8 cellular contexts compared by ENCODE assay signal in genomic region chr1:45803299-45803780, GRCh38. TPM values are rescaled to one million over a fixed set of nuclear protein-coding genes. Genes with fewer than 3 reads are reported as not detected.
DNase-seq lines count a peak whose midpoint lies in the region; ATAC-seq, FAIRE-seq and TF ChIP-seq lines count a peak whose summit lies in the region.

TSS of gene MAST2 (plus strand) at chr1:45803612. CDS start at chr1:45803896, 284 bp downstream.

- H3K9me3 ChIP-seq in SU-DHL-6 (ENCODE audit: insufficient read depth, low read length) (no peaks in the 10 kb centered on the region), pancreas (no peaks in the 10 kb centered on the region), thymus (ENCODE audit: control insufficient read depth) (no peaks in the 10 kb centered on the region)

- POLR2A ChIA-PET in GM10248 (lab: Yijun Ruan, JAX): interaction anchor here (0.6 kb wide), 1 partner anchor 116 kb away, joined by 3 read pairs; no protein-coding TSS in a partner anchor

- H3K4me3 ChIP-seq in SU-DHL-6 (ENCODE audit: insufficient read depth, low read length, poor library complexity, severe bottlenecking) (peak within 1 kb of the TSS; percentile 93), pancreas (peak within 1 kb of the TSS in 3 of 4 donors; percentile 30 to 51 (median 48)), thymus (ENCODE audit: low read length) (peak within 1 kb of the TSS; percentile 52)

- peak within 1 kb of the TSS; percentile 91 for H2AFZ ChIP-seq in SU-DHL-6 (ENCODE audit: low read depth, low read length, severe bottlenecking)

- FAIRE-seq in pancreas (lab: Jason Lieb, UNC): no peak

- H3K27me3 ChIP-seq in SU-DHL-6 (ENCODE audit: low read length): no peaks in the 10 kb centered on the region
- no peaks in the 10 kb centered on the region for H3K27me3 ChIP-seq in pancreas
- no peaks in the 10 kb centered on the region for H3K27me3 ChIP-seq in thymus (ENCODE audit: control insufficient read depth, insufficient read depth)

- intact Hi-C loops in Right ventricle myocardium superior (cut with DNase I): no loop called here
- intact Hi-C loops in pancreas (cut with DNase I): no loop called here

- WGBS in pancreas, 2 donors: 0 to 1% methylated on average over 47 to 56 of the region's 58 CpGs
- under 1% methylated on average over 57 of the region's 58 CpGs for WGBS in thymus

- H3K36me3 ChIP-seq in SU-DHL-6 (ENCODE audit: low read length) (peaks cover 13% of the 10 kb centered on the region; the same call in 1 of the 2 replicates), pancreas (no peaks in the 10 kb centered on the region), thymus (ENCODE audit: control insufficient read depth, insufficient read depth) (no peaks in the 10 kb centered on the region)

- H3K4me1 Mint-ChIP-seq in activated naive CD8-positive, alpha-beta T cell treated with anti-CD3 and anti-CD28 coated beads for 36 hours: peaks cover 22% of the 10 kb centered on the region

- no peaks in the 10 kb centered on the region for H3K27me3 Mint-ChIP-seq in activated naive CD8-positive, alpha-beta T cell treated with anti-CD3 and anti-CD28 coated beads for 36 hours

- peak within 1 kb of the TSS; percentile 70 for H3K27ac ChIP-seq in SU-DHL-6 (ENCODE audit: low read depth, low read length)
- H3K27ac ChIP-seq in pancreas: peak within 1 kb of the TSS in 2 of 4 donors; percentile 63 to 77
- H3K27ac ChIP-seq in thymus (ENCODE audit: low read depth): peak within 1 kb of the TSS; percentile 54

- H4K20me1 ChIP-seq in SU-DHL-6 (ENCODE audit: low read depth, low read length): peaks cover 3% of the 10 kb centered on the region; the same call in 1 of the 2 replicates

- H3K9me2 ChIP-seq in SU-DHL-6 (replicated peaks; ENCODE audit: insufficient read depth, low read length): no peaks in the 10 kb centered on the region

- no peaks in the 10 kb centered on the region for H3K9me3 Mint-ChIP-seq in activated naive CD8-positive, alpha-beta T cell treated with anti-CD3 and anti-CD28 coated beads for 36 hours

- H3K36me3 Mint-ChIP-seq in activated naive CD8-positive, alpha-beta T cell treated with anti-CD3 and anti-CD28 coated beads for 36 hours: peaks cover 3% of the 10 kb centered on the region

- peak within 1 kb of the TSS; percentile 78 for H3K9ac ChIP-seq in SU-DHL-6 (ENCODE audit: low read length)

- ATAC-seq in HG02610 (IDR thresholded peaks at IDR 0.05; ENCODE audit: unreplicated experiment): peak; percentile 90
- peak; percentile 100 for ATAC-seq in Right ventricle myocardium superior (ENCODE audit: poor library complexity)
- peak; percentile 97 to 99 (median 98) for ATAC-seq in pancreas

- H3F3A ChIP-seq in SU-DHL-6 (ENCODE audit: insufficient read depth): no peaks in the 10 kb centered on the region

- H3K4me3 Mint-ChIP-seq in activated naive CD8-positive, alpha-beta T cell treated with anti-CD3 and anti-CD28 coated beads for 36 hours: peak within 1 kb of the TSS; percentile 95

- peaks cover 45% of the 10 kb centered on the region for H3K79me2 ChIP-seq in SU-DHL-6 (ENCODE audit: insufficient read depth, low read length)

- peak within 1 kb of the TSS; percentile 82 for H3K27ac Mint-ChIP-seq in activated naive CD8-positive, alpha-beta T cell treated with anti-CD3 and anti-CD28 coated beads for 36 hours

- peak within 1 kb of the TSS; percentile 93 for H3K4me2 ChIP-seq in SU-DHL-6 (ENCODE audit: low read depth, low read length, poor library complexity, severe bottlenecking)

- H3K4me1 ChIP-seq in pancreas: peaks cover 5 to 19% (median 10%) of the 10 kb centered on the region in 3 donors
- H3K4me1 ChIP-seq in thymus (ENCODE audit: control insufficient read depth, insufficient read depth, low read length): peaks cover 6% of the 10 kb centered on the region

- CTCF ChIA-PET in GM10248 (lab: Yijun Ruan, JAX): no interaction called here

- TF ChIP-seq CTCF in GM10248 (IDR thresholded peaks at IDR 0.05; ENCODE audit: control extremely low read depth, extremely low read depth, low read depth, missing control alignments) (no peak), SU-DHL-6 (IDR thresholded peaks at IDR 0.05; ENCODE audit: insufficient read depth, low read length, poor library complexity, severe bottlenecking) (no peak), pancreas (IDR thresholded peaks at IDR 0.05) (no peak)

- DNase-seq in GM10248 (ENCODE audit: extremely low spot score) (peak; percentile 97), NCI-H1092 treated with DMSO at 0.1 percent for 48 hours (lab: John Stamatoyannopoulos, UW) (peak; percentile 98), Right ventricle myocardium superior (peak; percentile 94), pancreas (peak; percentile 83 to 96 (median 90))
- peak; percentile 95 for DNase-seq in activated naive CD8-positive, alpha-beta T cell treated with anti-CD3 and anti-CD28 coated beads for 36 hours

RNA-seq across cellular contexts. Expression of gene MAST2, which starts in this region (rescaled TPM):
- 10 to 100 TPM; 19.0 to 22.5 TPM for total RNA-seq in activated naive CD8-positive, alpha-beta T cell treated with anti-CD3 and anti-CD28 coated beads for 36 hours
- 97.0 TPM for total RNA-seq in Right ventricle myocardium superior
- 10 to 100 TPM in 1 of 6 donors, 1 to 10 TPM in 5; 5.1 to 14.5 (median 6.4) TPM for total RNA-seq in pancreas
- polyA plus RNA-seq in pancreas: 10 to 100 TPM in 1 of 2 donors, 1 to 10 TPM in 1; 9.8 to 12.6 TPM
- polyA plus RNA-seq in thymus: 8.8 TPM
